ENCODE assay signal across 28 cellular contexts in the genomic region with DNA sequence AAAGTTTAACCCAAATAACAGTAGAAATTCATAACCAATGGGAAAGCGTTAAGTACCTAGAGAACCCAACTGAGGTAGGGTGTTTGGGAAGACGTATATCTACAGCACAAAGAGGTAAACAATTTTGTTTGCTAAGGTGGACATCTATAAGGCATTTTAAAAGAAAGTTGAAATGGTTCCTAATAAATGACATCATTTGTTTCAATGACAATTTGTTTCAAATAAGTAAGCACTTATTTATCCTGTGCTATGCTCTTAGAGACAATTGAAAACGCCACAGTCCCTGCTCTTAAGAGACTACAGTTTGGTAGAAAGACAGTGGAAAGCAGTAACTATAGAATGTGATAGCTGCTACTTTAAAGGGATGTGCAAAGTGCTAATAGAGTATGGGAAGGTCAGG. TPM values are rescaled to one million over a fixed set of nuclear protein-coding genes. Genes with fewer than 3 reads are reported as not detected.
DNase-seq lines count a peak whose midpoint lies in the region; ATAC-seq, FAIRE-seq and TF ChIP-seq lines count a peak whose summit lies in the region.
"Had no signal": no experiment of that assay in that cellular context is flagged by ENCODE, and none has a peak within 500 bp of the region (broad histone marks: within the 10 kb centered on the region; RNA-seq: fewer than 3 reads in every experiment).

No MANE protein-coding gene starts in this region.

- no peak for TF ChIP-seq CTCF in HepG2 (CRISPR knock-in tag; IDR thresholded peaks at IDR 0.05)
- no peak for TF ChIP-seq CTCF in right lobe of liver (IDR thresholded peaks at IDR 0.05)
- TF ChIP-seq CTCF in smooth muscle cell (IDR thresholded peaks at IDR 0.05; ENCODE audit: borderline replicate concordance, insufficient read depth, poor library complexity, severe bottlenecking): no peak

- H3K27ac ChIP-seq in HepG2 (ENCODE audit: extremely low read length, insufficient read depth, low read length): no peak overlapping the region
- H3K27ac ChIP-seq in right lobe of liver: no peak overlapping the region
- H3K27ac ChIP-seq in smooth muscle cell (ENCODE audit: low read depth): peak overlapping the region; percentile 59
- H3K27ac ChIP-seq: 22Rv1, A549, BLaER1 had no signal

- CTCF ChIA-PET in HepG2 (lab: Yijun Ruan, JAX; ENCODE audit: low intra/inter-chr PET ratio, low total read pairs): no interaction called here

- BruUV-seq in HepG2 (replicated peaks; lab: Mats Ljungman, UMichigan): no TSS peak

- ATAC-seq in HepG2 (no peak), right lobe of liver (no peak), GM21360 (IDR thresholded peaks at IDR 0.05; ENCODE audit: unreplicated experiment) (no peak)
- ATAC-seq: A549, GM12878 had no signal

- no peak for DNase-seq in HepG2 (ENCODE audit: low spot score)
- DNase-seq in right lobe of liver: no peak
- DNase-seq in smooth muscle cell (lab: John Stamatoyannopoulos, UW; ENCODE audit: unreplicated experiment): no peak
- no peak for DNase-seq in AG20443 (ENCODE audit: low spot score)
- DNase-seq: BE2C; C1 segment of cervical spinal cord; CD4-positive, alpha-beta memory T cell; CD4-positive, CD25-positive, alpha-beta regulatory T cell; CD8-positive, alpha-beta memory T cell; COR-L47; DMS 273 treated with DMSO at 0.1 percent for 48 hours; DMS153; DMS53; DMS79; DND-41; EL; GDM1 had no signal

- H3K4me2 ChIP-seq in HepG2 (ENCODE audit: low read depth, low read length): no peak overlapping the region
- H3K4me2 ChIP-seq in smooth muscle cell: no peak overlapping the region
- H3K4me2 ChIP-seq: A549 had no signal

- no peak for TF ChIP-seq POLR2A in HepG2 (IDR thresholded peaks at IDR 0.05; ENCODE audit: insufficient read depth in 1 of 2, low read depth in 2 of 2, low read length in 2 of 2)
- no peak for TF ChIP-seq POLR2A in right lobe of liver (IDR thresholded peaks at IDR 0.05)

- H3K9me3 ChIP-seq in HepG2 (ENCODE audit: low read length) (no peaks in the 10 kb centered on the region), right lobe of liver (no peaks in the 10 kb centered on the region), smooth muscle cell (replicated peaks; ENCODE audit: low read depth) (no peaks in the 10 kb centered on the region)
- H3K9me3 ChIP-seq: A549, BE2C had no signal

- intact Hi-C loops in HepG2 (cut with micrococcal nuclease; ENCODE audit: unreplicated experiment) (no loop called here), right lobe of liver (cut with DNase I) (loop anchor here in 1 of 2 donors (10.0 kb wide), 1 partner anchor 228 kb away; no protein-coding TSS in a partner anchor)

- H3K4me1 ChIP-seq in HepG2 (ENCODE audit: insufficient read depth, low read length) (no peaks in the 10 kb centered on the region), right lobe of liver (no peaks in the 10 kb centered on the region), smooth muscle cell (ENCODE audit: low read depth) (no peaks in the 10 kb centered on the region)
- H3K4me1 ChIP-seq: A549, BE2C had no signal

- no peak for TF ChIP-seq EP300 in HepG2 (IDR thresholded peaks at IDR 0.05; ENCODE audit: low read depth in 2 of 2, low read length in 2 of 2)
- TF ChIP-seq EP300 in HepG2 (CRISPR knock-in tag; IDR thresholded peaks at IDR 0.05; ENCODE audit: borderline replicate concordance): no peak

- H2AFZ ChIP-seq in HepG2 (ENCODE audit: low read length) (no peak overlapping the region), smooth muscle cell (ENCODE audit: low read depth) (no peak overlapping the region)

- no peak for TF ChIP-seq RAD21 in HepG2 (CRISPR knock-in tag; IDR thresholded peaks at IDR 0.05)

- no peaks in the 10 kb centered on the region for H3F3A ChIP-seq in smooth muscle cell (ENCODE audit: low read depth)

- H3K9ac ChIP-seq in HepG2 (ENCODE audit: insufficient read depth, low read depth, low read length) (no peak overlapping the region), smooth muscle cell (ENCODE audit: low read depth) (no peak overlapping the region)
- H3K9ac ChIP-seq: BLaER1 had no signal

- H3K36me3 ChIP-seq in HepG2 (replicated peaks in 1 of 2; ENCODE audit: control insufficient read depth in 1 of 2, insufficient read depth in 2 of 2, low read length in 2 of 2) (no peaks in the 10 kb centered on the region), right lobe of liver (no peaks in the 10 kb centered on the region), smooth muscle cell (ENCODE audit: low read depth) (no peaks in the 10 kb centered on the region)
- H3K36me3 ChIP-seq: BE2C, BLaER1 had no signal

- H4K20me1 ChIP-seq in HepG2 (ENCODE audit: insufficient read depth, low read length): no peaks in the 10 kb centered on the region
- H4K20me1 ChIP-seq in smooth muscle cell (ENCODE audit: low read depth): no peaks in the 10 kb centered on the region
- H4K20me1 ChIP-seq: BLaER1 had no signal

- WGBS in HepG2 (ENCODE audit: low lambda C conversion rate): over 99% methylated on average over 3 of the region's 3 CpGs
- 91% methylated on average over 3 of the region's 3 CpGs for WGBS in right lobe of liver (ENCODE audit: insufficient coverage, low coverage, low lambda C conversion rate, missing lambda C conversion rate)
- WGBS in smooth muscle cell (ENCODE audit: low lambda C conversion rate): 93% methylated on average over 3 of the region's 3 CpGs

- H3K79me2 ChIP-seq in HepG2 (ENCODE audit: insufficient read depth, low read length) (no peaks in the 10 kb centered on the region), smooth muscle cell (ENCODE audit: low read depth) (no peaks in the 10 kb centered on the region)

- H3K4me3 ChIP-seq in HepG2 (replicated peaks in 1 of 3; ENCODE audit: insufficient read depth in 1 of 3, low read depth in 2 of 3, low read length in 3 of 3): no peak overlapping the region
- no peak overlapping the region for H3K4me3 ChIP-seq in right lobe of liver
- H3K4me3 ChIP-seq in smooth muscle cell: no peak overlapping the region
- H3K4me3 ChIP-seq: A549, BLaER1, GM12878 had no signal

- POLR2A ChIA-PET in HepG2 (lab: Yijun Ruan, JAX): no interaction called here

- no peaks in the 10 kb centered on the region for H3K27me3 ChIP-seq in HepG2 (ENCODE audit: control insufficient read depth in 1 of 2, insufficient read depth in 2 of 2, low read length in 2 of 2)
- no peaks in the 10 kb centered on the region for H3K27me3 ChIP-seq in right lobe of liver
- no peaks in the 10 kb centered on the region for H3K27me3 ChIP-seq in smooth muscle cell (ENCODE audit: low read depth)
- H3K27me3 ChIP-seq: BE2C, BLaER1 had no signal

- no peak for FAIRE-seq in HepG2 (lab: Jason Lieb, UNC)
- FAIRE-seq: A549, GM12878, GM12892, GM18507 had no signal

- in situ Hi-C loops in HepG2 (cut with HindIII; ENCODE audit: extremely low pct_ligation_motif_present, low pct_unique_long_range_greater_than_20kb): no loop called here

TF ChIP-seq in HepG2, 621 proteins besides CTCF, POLR2A, EP300 and RAD21:
- TF ChIP-seq ATF7 (IDR thresholded peaks at IDR 0.05) (peak; percentile 75), ATF7 (CRISPR knock-in tag; IDR thresholded peaks at IDR 0.05) (no peak), ZBTB44 (CRISPR knock-in tag; IDR thresholded peaks at IDR 0.05) (no peak)

RNA-seq across cellular contexts. Expression of gene SMCO2, which starts 19.8 kb away (rescaled TPM):
- total RNA-seq in HepG2 (2016; rRNA removed; fragmentation: Illumina TruSeq; extraction: Trizol): not detected in 2 replicates
- 0.26 TPM in 1 of 2 replicates, not detected in the other for total RNA-seq in HepG2 (2016; cell fraction: cytosol; rRNA removed; fragmentation: Illumina TruSeq; extraction: Trizol; ENCODE audit: low read depth)
- total RNA-seq in HepG2 (2016; cell fraction: insoluble cytoplasmic fraction; rRNA removed; fragmentation: Illumina TruSeq; extraction: Trizol): 0.13 TPM in 1 of 2 replicates, not detected in the other
- 0.83 TPM in 1 of 2 replicates, not detected in the other for total RNA-seq in HepG2 (2016; cell fraction: membrane; rRNA removed; fragmentation: Illumina TruSeq; extraction: Trizol)
- total RNA-seq in HepG2 (2016; cell fraction: nucleus; rRNA removed; fragmentation: Illumina TruSeq; extraction: Trizol): 0.38 TPM in 1 of 2 replicates, not detected in the other
- 0.15 and 0.35 TPM in 2 replicates for polyA plus RNA-seq in HepG2 (2011; rRNA removed)
- not detected in 2 replicates for polyA plus RNA-seq in HepG2 (2011; cell fraction: cytosol; rRNA removed)
- 0.35 and 0.45 TPM in 2 replicates for polyA plus RNA-seq in HepG2 (2011; cell fraction: nucleus; rRNA removed)
- 0.15 TPM in 1 of 2 replicates, not detected in the other for polyA plus RNA-seq in HepG2 (2012)
- not detected in 2 replicates for polyA plus RNA-seq in HepG2 (2016; cell fraction: cytosol; fragmentation: Illumina TruSeq; extraction: Trizol; ENCODE audit: low read depth)
- polyA plus RNA-seq in HepG2 (2016; cell fraction: insoluble cytoplasmic fraction; fragmentation: Illumina TruSeq; extraction: Trizol; ENCODE audit: low read depth): not detected in 2 replicates
- polyA plus RNA-seq in HepG2 (2016; cell fraction: membrane; fragmentation: Illumina TruSeq; extraction: Trizol; ENCODE audit: low read depth): 0.15 TPM in 1 of 2 replicates, not detected in the other
- polyA plus RNA-seq in HepG2 (2016; cell fraction: nucleus; fragmentation: Illumina TruSeq; extraction: Trizol; ENCODE audit: insufficient read depth, low read depth): 0.52 TPM in 1 of 2 replicates, not detected in the other
- polyA minus RNA-seq in HepG2 (2011; rRNA and poly(A)+ RNA removed; ENCODE audit: low replicate concordance): 0.34 TPM in 1 of 2 replicates, not detected in the other
- not detected in 2 replicates for polyA minus RNA-seq in HepG2 (2011; cell fraction: cytosol; rRNA and poly(A)+ RNA removed)
- polyA minus RNA-seq in HepG2 (2011; cell fraction: nucleus; rRNA and poly(A)+ RNA removed): 0.99 TPM in 1 of 2 replicates, not detected in the other
- total RNA-seq in right lobe of liver: under 1 TPM in 1 of 6 experiments, not detected in 5; 0.31 TPM
- not detected in 2 replicates for total RNA-seq in smooth muscle cell
- polyA plus RNA-seq in smooth muscle cell: 0.20 TPM in 1 of 2 replicates, not detected in the other
- total RNA-seq: A172; CD4-positive, alpha-beta memory T cell; CD4-positive, CD25-positive, alpha-beta regulatory T cell; CD8-positive, alpha-beta memory T cell; Daoy; G401 had no signal
- polyA plus RNA-seq: CD14-positive monocyte; CD4-positive, alpha-beta memory T cell; CD4-positive, CD25-positive, alpha-beta regulatory T cell; CD8-positive, alpha-beta memory T cell had no signal
